In the genomic region with DNA sequence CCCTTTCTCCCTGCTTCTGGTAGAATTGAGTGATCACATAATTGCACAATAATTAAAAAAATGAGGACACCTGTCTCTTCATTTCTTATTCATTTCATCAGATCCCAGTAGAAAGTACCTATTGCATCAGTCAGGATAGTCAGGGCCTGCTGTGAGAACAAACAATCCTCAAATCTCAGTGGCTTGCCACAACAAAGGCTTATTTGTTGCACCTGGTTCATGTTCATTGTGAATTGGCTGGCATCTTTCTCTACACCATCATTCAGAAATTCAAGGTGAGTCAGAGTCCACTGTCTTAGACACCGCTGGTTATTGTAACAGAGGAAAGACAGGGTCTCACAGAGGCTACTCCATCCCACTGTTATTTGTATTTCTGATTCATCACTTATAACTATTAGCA, we compare ENCODE assay signal across 24 cellular contexts.
DNase-seq lines count a peak whose midpoint lies in the region; ATAC-seq and TF ChIP-seq lines count a peak whose summit lies in the region.
"Had no signal": no experiment of that assay in that cellular context is flagged by ENCODE, and none has a peak within 500 bp of the region (broad histone marks: within the 10 kb centered on the region; RNA-seq: fewer than 3 reads in every experiment).

No MANE protein-coding gene starts in this region.

- no peak overlapping the region for H3K9ac ChIP-seq in mammary epithelial cell (ENCODE audit: insufficient read depth, low read length)
- H3K9ac ChIP-seq: BLaER1 had no signal

- no peak overlapping the region for H3K4me2 ChIP-seq in mammary epithelial cell (ENCODE audit: insufficient read depth, low read depth, low read length)
- H3K4me2 ChIP-seq: BLaER1, PC-9 had no signal

- H3K27ac Mint-ChIP-seq in Calu3 (ENCODE audit: unreplicated experiment) = peak overlapping the region; percentile 85
- H3K27ac Mint-ChIP-seq in activated naive CD4-positive, alpha-beta T cell treated with anti-CD3 and anti-CD28 coated beads, Interleukin-2, amount 10 ng/mL, durations not matched to agents 7 days and 5 days = no peak overlapping the region
- H3K27ac Mint-ChIP-seq: activated naive CD4-positive, alpha-beta T cell treated with anti-CD3 and anti-CD28 coated beads for 36 hours; immature natural killer cell had no signal

- H4K20me1 ChIP-seq in mammary epithelial cell (ENCODE audit: insufficient read depth, low read length) = no peaks in the 10 kb centered on the region
- H4K20me1 ChIP-seq: BLaER1 had no signal

- no peak overlapping the region for H3K4me3 Mint-ChIP-seq in Calu3 (ENCODE audit: low read depth, unreplicated experiment)
- no peak overlapping the region for H3K4me3 Mint-ChIP-seq in activated naive CD4-positive, alpha-beta T cell treated with anti-CD3 and anti-CD28 coated beads, Interleukin-2, amount 10 ng/mL, durations not matched to agents 7 days and 5 days
- H3K4me3 Mint-ChIP-seq: activated naive CD4-positive, alpha-beta T cell treated with anti-CD3 and anti-CD28 coated beads for 36 hours; immature natural killer cell had no signal

- H3K27me3 ChIP-seq in mammary epithelial cell (ENCODE audit: insufficient read depth, low read length) = no peaks in the 10 kb centered on the region
- H3K27me3 ChIP-seq: BLaER1, cardiac muscle cell, sigmoid colon, upper lobe of right lung had no signal

- 9% methylated on average over 1 of the region's 1 CpG for WGBS in mammary epithelial cell (ENCODE audit: low coverage, missing lambda C conversion rate)

- no peaks in the 10 kb centered on the region for H3K9me3 Mint-ChIP-seq in Calu3 (ENCODE audit: low read depth, unreplicated experiment)
- H3K9me3 Mint-ChIP-seq in activated naive CD4-positive, alpha-beta T cell treated with anti-CD3 and anti-CD28 coated beads, Interleukin-2, amount 10 ng/mL, durations not matched to agents 7 days and 5 days = peaks cover 3% of the 10 kb centered on the region
- H3K9me3 Mint-ChIP-seq: activated naive CD4-positive, alpha-beta T cell treated with anti-CD3 and anti-CD28 coated beads for 36 hours had no signal

- no peak for TF ChIP-seq CTCF in Calu3 (IDR thresholded peaks at IDR 0.05; ENCODE audit: unreplicated experiment)
- TF ChIP-seq CTCF in mammary epithelial cell (conservative IDR thresholded peaks at IDR 0.05 in 1 of 2, IDR thresholded peaks at IDR 0.05 in 1 of 2; ENCODE audit: extremely low read depth in 1 of 2, insufficient read depth in 1 of 2, low read depth in 1 of 2, low read length in 2 of 2) = no peak

- dilution Hi-C loops in mammary epithelial cell (cut with HindIII; ENCODE audit: low sequenced_read_pairs) = no loop called here

- DNase-seq in Calu3 (peak; percentile 15), NCI-H1092 (lab: John Stamatoyannopoulos, UW) (peak; percentile 35), NCI-H345 (lab: John Stamatoyannopoulos, UW) (peak; percentile 89), mammary epithelial cell (peak; percentile 60), NCI-H1048 (lab: John Stamatoyannopoulos, UW) (no peak)
- DNase-seq in activated naive CD4-positive, alpha-beta T cell treated with anti-CD3 and anti-CD28 coated beads, Interleukin-2, amount 10 ng/mL, durations not matched to agents 7 days and 5 days = no peak
- DNase-seq: ACHN; activated CD4-positive, alpha-beta T cell treated with anti-CD3 and anti-CD28 coated beads for 4 hours; activated naive CD4-positive, alpha-beta T cell treated with anti-CD3 and anti-CD28 coated beads for 36 hours; activated T-cell treated with anti-CD3 and anti-CD28 coated beads, Interleukin-2, amount 50 U/mL, for 48 hours; amygdala; dermis blood vessel endothelial cell; immature natural killer cell; NCI-H1694 treated with DMSO at 0.1 percent for 48 hours; NCI-H526 treated with DMSO at 0.1 percent for 48 hours; PC-9; SIG-M5; sigmoid colon; stimulated activated CD8-positive, alpha-beta memory T cell treated with anti-CD3 and anti-CD28 coated beads, Interleukin-4, amount 100 ng/mL, for 48 hours; upper lobe of right lung had no signal

- H3K4me1 ChIP-seq in mammary epithelial cell (ENCODE audit: insufficient read depth, low read length) = no peaks in the 10 kb centered on the region
- H3K4me1 ChIP-seq: BLaER1, sigmoid colon, upper lobe of right lung had no signal

- BruUV-seq in Calu3 (replicated peaks; lab: Mats Ljungman, UMichigan) (no TSS peak), mammary epithelial cell (replicated peaks; lab: Mats Ljungman, UMichigan) (no TSS peak)

- ATAC-seq in esophagus mucosa (no peak), HG03025 (IDR thresholded peaks at IDR 0.05; ENCODE audit: low FRiP score, unreplicated experiment) (no peak)
- ATAC-seq: upper lobe of right lung had no signal

- H3K27ac ChIP-seq in mammary epithelial cell (ENCODE audit: insufficient read depth, low read depth, low read length) = no peak overlapping the region
- H3K27ac ChIP-seq: BLaER1, cardiac muscle cell, PC-9, sigmoid colon, upper lobe of right lung had no signal

- H3K79me2 ChIP-seq in mammary epithelial cell (ENCODE audit: insufficient read depth, low read length) = no peaks in the 10 kb centered on the region

- no peaks in the 10 kb centered on the region for H3K27me3 Mint-ChIP-seq in Calu3 (ENCODE audit: unreplicated experiment)
- no peaks in the 10 kb centered on the region for H3K27me3 Mint-ChIP-seq in activated naive CD4-positive, alpha-beta T cell treated with anti-CD3 and anti-CD28 coated beads, Interleukin-2, amount 10 ng/mL, durations not matched to agents 7 days and 5 days

- CTCF ChIA-PET in Calu3 (lab: Charles Lee) = no interaction called here
- CTCF ChIA-PET in mammary epithelial cell (lab: Charles Lee; ENCODE audit: low non-redundant PET) = no interaction called here
- CTCF ChIA-PET in activated naive CD4-positive, alpha-beta T cell treated with anti-CD3 and anti-CD28 coated beads, Interleukin-2, amount 10 ng/mL, durations not matched to agents 7 days and 5 days (lab: Charles Lee) = no interaction called here

- no peaks in the 10 kb centered on the region for H3K36me3 ChIP-seq in mammary epithelial cell (ENCODE audit: insufficient read depth, low read length)
- H3K36me3 ChIP-seq: BLaER1, cardiac muscle cell, sigmoid colon, upper lobe of right lung had no signal

- in situ Hi-C loops in mammary epithelial cell (cut with MboI; ENCODE audit: low sequenced_read_pairs in 2 of 2) = no loop called here

- H3K4me3 ChIP-seq in mammary epithelial cell (replicated peaks in 1 of 3; ENCODE audit: insufficient read depth in 1 of 3, low read depth in 2 of 3, low read length in 3 of 3) = no peak overlapping the region
- H3K4me3 ChIP-seq: BLaER1, cardiac muscle cell, PC-9, sigmoid colon, upper lobe of right lung had no signal

- peaks cover 15% of the 10 kb centered on the region for H3K4me1 Mint-ChIP-seq in Calu3 (ENCODE audit: low read depth, unreplicated experiment)
- no peaks in the 10 kb centered on the region for H3K4me1 Mint-ChIP-seq in activated naive CD4-positive, alpha-beta T cell treated with anti-CD3 and anti-CD28 coated beads, Interleukin-2, amount 10 ng/mL, durations not matched to agents 7 days and 5 days
- H3K4me1 Mint-ChIP-seq: immature natural killer cell had no signal

- H3K9me3 ChIP-seq in mammary epithelial cell (replicated peaks; ENCODE audit: insufficient read depth, low read length) = no peaks in the 10 kb centered on the region
- H3K9me3 ChIP-seq: BLaER1, sigmoid colon, upper lobe of right lung had no signal

- H2AFZ ChIP-seq in mammary epithelial cell (ENCODE audit: low read depth, low read length) = no peak overlapping the region
- H2AFZ ChIP-seq: PC-9 had no signal

- intact Hi-C loops in Calu3 (cut with micrococcal nuclease; ENCODE audit: unreplicated experiment) = no loop called here
- intact Hi-C loops in mammary epithelial cell (cut with micrococcal nuclease) = no loop called here

- peaks cover 6% of the 10 kb centered on the region for H3K36me3 Mint-ChIP-seq in Calu3 (ENCODE audit: insufficient read depth, unreplicated experiment)
- H3K36me3 Mint-ChIP-seq in activated naive CD4-positive, alpha-beta T cell treated with anti-CD3 and anti-CD28 coated beads, Interleukin-2, amount 10 ng/mL, durations not matched to agents 7 days and 5 days = no peaks in the 10 kb centered on the region
- H3K36me3 Mint-ChIP-seq: immature natural killer cell had no signal

Comparison
In these comparisons a context has a peak if more than half of its experiments do, and no peak if none do; other contexts are left out.
1. DNase-seq: peak in Calu3 (single experiment), NCI-H1092 (single experiment), NCI-H345 (single experiment) and mammary epithelial cell (single experiment); none in activated naive CD4-positive, alpha-beta T cell treated with anti-CD3 and anti-CD28 coated beads, Interleukin-2, amount 10 ng/mL, durations not matched to agents 7 days and 5 days (single experiment) and NCI-H1048 (single experiment).